1 cellular context compared by ENCODE assay signal in the genomic region with DNA sequence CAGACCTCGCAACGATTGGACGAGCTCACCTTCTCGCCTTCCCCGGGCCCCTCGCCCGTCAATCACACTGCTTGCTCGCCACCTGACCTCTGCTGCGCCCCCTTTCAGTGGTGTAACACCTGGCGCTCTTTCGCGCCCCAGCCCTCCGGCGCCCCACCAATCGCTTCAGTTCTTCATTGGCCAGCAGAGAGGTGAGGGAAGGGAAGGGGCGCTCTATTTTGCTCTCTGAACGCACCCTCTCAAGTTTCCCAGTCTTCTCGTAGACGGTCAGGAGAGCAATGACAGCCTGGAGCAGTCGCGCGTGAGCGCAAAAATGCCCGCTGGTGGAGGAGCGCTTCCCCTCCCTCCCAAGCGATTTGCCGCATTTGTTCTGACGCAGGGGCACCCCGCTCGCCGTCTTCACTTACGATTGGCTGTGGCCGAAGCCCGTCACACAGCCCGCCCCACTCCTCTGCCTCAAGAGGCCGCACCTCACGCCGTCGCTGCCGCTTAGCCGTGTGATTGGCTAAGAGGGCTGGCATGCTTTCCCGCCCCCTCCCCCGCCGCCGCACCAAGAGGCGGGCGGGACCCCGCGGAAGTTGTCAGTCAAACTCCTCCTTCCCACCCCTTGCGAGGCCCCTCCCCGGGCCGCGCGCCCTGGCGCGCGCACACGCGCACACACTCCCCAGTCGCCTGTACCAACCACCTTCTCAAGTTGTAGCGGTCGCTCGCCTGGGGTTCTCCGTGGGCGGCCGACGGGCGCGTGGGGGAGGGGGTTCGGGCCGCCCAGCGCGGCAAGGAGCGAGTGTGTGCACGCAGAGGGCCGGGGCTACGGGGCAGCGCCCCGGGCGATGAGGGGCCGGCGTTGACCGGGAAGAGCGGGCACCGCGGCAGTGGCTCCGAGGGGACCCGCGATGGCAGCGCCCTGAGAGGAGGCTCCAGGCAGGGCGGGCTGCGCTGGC.
TF ChIP-seq lines count a peak whose summit lies in the region.

PPP2R5A (plus strand) TSS at position 667 of the 941 bp plus-strand sequence. CDS start 701 bp downstream, outside the sequence.

TF ChIP-seq in GM12878, 131 proteins besides CTCF, POLR2A, EP300 and RAD21 (continued from another document and continues in another):
- TF ChIP-seq E2F8 (IDR thresholded peaks at IDR 0.05; ENCODE audit: low read depth, partially characterized antibody) = peak; percentile 63
- peak; percentile 79 for TF ChIP-seq RAD51 (IDR thresholded peaks at IDR 0.05)
- TF ChIP-seq SREBF1 (IDR thresholded peaks at IDR 0.05; ENCODE audit: low read length) = no peak
- peak; percentile 75; the same call in 1 of the 2 replicates for TF ChIP-seq POLR2AphosphoS2 (IDR thresholded peaks at IDR 0.05; ENCODE audit: low read depth, low read length)
- TF ChIP-seq CREM (IDR thresholded peaks at IDR 0.05; ENCODE audit: low read depth) = peak; percentile 76
- TF ChIP-seq FOS (IDR thresholded peaks at IDR 0.05; ENCODE audit: borderline replicate concordance, extremely low read depth, insufficient read length) = peak; percentile 76
- TF ChIP-seq ZNF687 (IDR thresholded peaks at IDR 0.05) = no peak; the same call in none of the 2 replicates
- TF ChIP-seq GABPA (IDR thresholded peaks at IDR 0.05; ENCODE audit: low read depth) = no peak
- TF ChIP-seq, protein P1, sequence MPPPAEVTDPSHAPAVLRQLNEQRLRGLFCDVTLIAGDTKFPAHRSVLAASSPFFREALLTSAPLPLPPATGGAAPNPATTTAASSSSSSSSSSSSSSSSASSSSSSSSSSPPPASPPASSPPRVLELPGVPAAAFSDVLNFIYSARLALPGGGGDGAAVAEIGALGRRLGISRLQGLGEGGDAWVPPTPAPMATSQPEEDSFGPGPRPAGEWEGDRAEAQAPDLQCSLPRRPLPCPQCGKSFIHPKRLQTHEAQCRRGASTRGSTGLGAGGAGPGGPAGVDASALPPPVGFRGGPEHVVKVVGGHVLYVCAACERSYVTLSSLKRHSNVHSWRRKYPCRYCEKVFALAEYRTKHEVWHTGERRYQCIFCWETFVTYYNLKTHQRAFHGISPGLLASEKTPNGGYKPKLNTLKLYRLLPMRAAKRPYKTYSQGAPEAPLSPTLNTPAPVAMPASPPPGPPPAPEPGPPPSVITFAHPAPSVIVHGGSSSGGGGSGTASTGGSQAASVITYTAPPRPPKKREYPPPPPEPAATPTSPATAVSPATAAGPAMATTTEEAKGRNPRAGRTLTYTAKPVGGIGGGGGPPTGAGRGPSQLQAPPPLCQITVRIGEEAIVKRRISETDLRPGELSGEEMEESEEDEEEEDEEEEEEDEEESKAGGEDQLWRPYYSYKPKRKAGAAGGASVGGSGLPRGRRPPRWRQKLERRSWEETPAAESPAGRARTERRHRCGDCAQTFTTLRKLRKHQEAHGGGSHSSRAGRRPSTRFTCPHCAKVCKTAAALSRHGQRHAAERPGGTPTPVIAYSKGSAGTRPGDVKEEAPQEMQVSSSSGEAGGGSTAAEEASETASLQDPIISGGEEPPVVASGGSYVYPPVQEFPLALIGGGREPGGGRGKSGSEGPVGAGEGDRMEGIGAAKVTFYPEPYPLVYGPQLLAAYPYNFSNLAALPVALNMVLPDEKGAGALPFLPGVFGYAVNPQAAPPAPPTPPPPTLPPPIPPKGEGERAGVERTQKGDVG (CRISPR knock-in tag; IDR thresholded peaks at IDR 0.05) = no peak
- peak; percentile 88 for TF ChIP-seq TAF1 (IDR thresholded peaks at IDR 0.05; ENCODE audit: borderline replicate concordance, low read depth, low read length)
- peak; percentile 88 for TF ChIP-seq BACH1 (IDR thresholded peaks at IDR 0.05; ENCODE audit: borderline replicate concordance)
- peak; percentile 55 for TF ChIP-seq NRF1 (conservative IDR thresholded peaks at IDR 0.05; ENCODE audit: low read depth, low read length)
- peak; percentile 91 for TF ChIP-seq GATAD2B (conservative IDR thresholded peaks at IDR 0.05; ENCODE audit: low read depth)
- TF ChIP-seq BHLHE40 (IDR thresholded peaks at IDR 0.05; ENCODE audit: borderline replicate concordance in 1 of 2, low read depth in 2 of 2, low read length in 1 of 2) = peak; percentile 65 to 90; a peak in 3 of 4 replicates
- no peak; the same call in 2 of the 3 replicates for TF ChIP-seq POU2F2 (IDR thresholded peaks at IDR 0.05; ENCODE audit: borderline replicate concordance, low read depth, low read length)
- no peak for TF ChIP-seq ATF3 (IDR thresholded peaks at IDR 0.05; ENCODE audit: borderline replicate concordance, extremely low read depth, low read depth, low read length)
- TF ChIP-seq MEF2A (IDR thresholded peaks at IDR 0.05; ENCODE audit: insufficient read depth, low read depth, low read length) = 0 out of 2 replicates have a peak, but pooled peaks have one; percentile 3
- TF ChIP-seq, protein P2, sequence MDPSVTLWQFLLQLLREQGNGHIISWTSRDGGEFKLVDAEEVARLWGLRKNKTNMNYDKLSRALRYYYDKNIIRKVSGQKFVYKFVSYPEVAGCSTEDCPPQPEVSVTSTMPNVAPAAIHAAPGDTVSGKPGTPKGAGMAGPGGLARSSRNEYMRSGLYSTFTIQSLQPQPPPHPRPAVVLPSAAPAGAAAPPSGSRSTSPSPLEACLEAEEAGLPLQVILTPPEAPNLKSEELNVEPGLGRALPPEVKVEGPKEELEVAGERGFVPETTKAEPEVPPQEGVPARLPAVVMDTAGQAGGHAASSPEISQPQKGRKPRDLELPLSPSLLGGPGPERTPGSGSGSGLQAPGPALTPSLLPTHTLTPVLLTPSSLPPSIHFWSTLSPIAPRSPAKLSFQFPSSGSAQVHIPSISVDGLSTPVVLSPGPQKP (IDR thresholded peaks at IDR 0.05; ENCODE audit: low read depth, low read length) = no peak
- TF ChIP-seq MTA3 (IDR thresholded peaks at IDR 0.05; ENCODE audit: borderline replicate concordance, low read length) = no peak
- TF ChIP-seq E2F4 (IDR thresholded peaks at IDR 0.05; ENCODE audit: low read depth, low read length) = peak; percentile 52
- no peak for TF ChIP-seq ESRRA (IDR thresholded peaks at IDR 0.05; ENCODE audit: low read length)
- TF ChIP-seq FOXM1 (IDR thresholded peaks at IDR 0.05; ENCODE audit: low read depth, low read length) = peak; percentile 66; the same call in 1 of the 2 replicates
- no peak for TF ChIP-seq CBX3 (IDR thresholded peaks at IDR 0.05; ENCODE audit: borderline replicate concordance, low read depth)
- TF ChIP-seq REST (IDR thresholded peaks at IDR 0.05; ENCODE audit: low read depth, low read length) = no peak
- no peak for TF ChIP-seq HDAC2 (IDR thresholded peaks at IDR 0.05)
- TF ChIP-seq, protein P3, sequence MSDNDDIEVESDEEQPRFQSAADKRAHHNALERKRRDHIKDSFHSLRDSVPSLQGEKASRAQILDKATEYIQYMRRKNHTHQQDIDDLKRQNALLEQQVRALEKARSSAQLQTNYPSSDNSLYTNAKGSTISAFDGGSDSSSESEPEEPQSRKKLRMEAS (IDR thresholded peaks at IDR 0.05; ENCODE audit: low read depth, low read length) = peak; percentile 44
- TF ChIP-seq ZNF207 (IDR thresholded peaks at IDR 0.05; ENCODE audit: borderline replicate concordance) = peak; percentile 94
- TF ChIP-seq STAT1 (conservative IDR thresholded peaks at IDR 0.05) = peak; percentile 73; the same call in 1 of the 2 replicates
- TF ChIP-seq NBN (IDR thresholded peaks at IDR 0.05) = peak; percentile 93
- peak; percentile 77 for TF ChIP-seq SMARCA5 (IDR thresholded peaks at IDR 0.05)
